Comparison of ENCODE assay signal across 18 cellular contexts in genomic region chr7:125648543-125648942, GRCh38.
DNase-seq lines count a peak whose midpoint lies in the region; ATAC-seq, FAIRE-seq and TF ChIP-seq lines count a peak whose summit lies in the region.
"Had no signal": no experiment of that assay in that cellular context is flagged by ENCODE, and none has a peak within 500 bp of the region (broad histone marks: within the 10 kb centered on the region; RNA-seq: fewer than 3 reads in every experiment).

No MANE protein-coding gene starts in this region.

- H3K36me3 ChIP-seq in body of pancreas (replicated peaks in 1 of 2; ENCODE audit: insufficient read depth in 1 of 2, low read depth in 2 of 2) (no peaks in the 10 kb centered on the region), pancreas (no peaks in the 10 kb centered on the region)
- H3K36me3 ChIP-seq: BE2C had no signal

- FAIRE-seq in pancreas (lab: Jason Lieb, UNC): no peak
- FAIRE-seq: A204.1, H1 had no signal

- DNase-seq in LNCaP clone FGC (ENCODE audit: low read depth): peak; percentile 77
- DNase-seq in body of pancreas: no peak
- no peak for DNase-seq in pancreas
- DNase-seq in GM03348 (ENCODE audit: low spot score): no peak
- DNase-seq in NCI-H1105 (lab: John Stamatoyannopoulos, UW): no peak
- no peak for DNase-seq in mucosa of gallbladder (ENCODE audit: low spot score)
- DNase-seq: ACHN; BE2C; C1 segment of cervical spinal cord; Caco-2; CD4-positive, alpha-beta T cell; DMS153; DMS79; GDM1; H9 had no signal

- 16 to 32% methylated on average over 1 of the region's 1 CpG for WGBS in body of pancreas, 2 donors
- WGBS in pancreas, 2 donors: 11 to 13% methylated on average over 1 of the region's 1 CpG

- ATAC-seq in body of pancreas (peak; percentile 24), pancreas (peak in 3 of 4 donors; percentile 48 to 88 (median 76))

- no peaks in the 10 kb centered on the region for H3K27me3 ChIP-seq in body of pancreas
- H3K27me3 ChIP-seq in pancreas: no peaks in the 10 kb centered on the region
- H3K27me3 ChIP-seq: BE2C had no signal

- TF ChIP-seq CTCF in C4-2B (conservative IDR thresholded peaks at IDR 0.05) (no peak), LNCaP clone FGC (IDR thresholded peaks at IDR 0.05; ENCODE audit: control insufficient read depth, extremely low read depth, insufficient read depth) (no peak), body of pancreas (IDR thresholded peaks at IDR 0.05) (no peak), pancreas (IDR thresholded peaks at IDR 0.05) (no peak)

- peak overlapping the region; percentile 70 for H3K27ac ChIP-seq in C4-2B
- no peak overlapping the region for H3K27ac ChIP-seq in body of pancreas
- no peak overlapping the region for H3K27ac ChIP-seq in pancreas

- no peaks in the 10 kb centered on the region for H3K9me3 ChIP-seq in body of pancreas
- H3K9me3 ChIP-seq in pancreas: no peaks in the 10 kb centered on the region
- H3K9me3 ChIP-seq: BE2C, Caco-2 had no signal

- H3K4me3 ChIP-seq in LNCaP clone FGC (ENCODE audit: low read depth, low read length) (no peak overlapping the region; the same call in 1 of the 2 replicates), body of pancreas (no peak overlapping the region), pancreas (no peak overlapping the region)

- intact Hi-C loops in body of pancreas (cut with DNase I): no loop called here
- intact Hi-C loops in pancreas (cut with DNase I): no loop called here

- peaks cover 12% of the 10 kb centered on the region for H3K4me1 ChIP-seq in body of pancreas
- H3K4me1 ChIP-seq in pancreas: peaks cover 0 to 13% (median 10%) of the 10 kb centered on the region in 3 donors
- H3K4me1 ChIP-seq: BE2C, Caco-2 had no signal

- TF ChIP-seq POLR2A in body of pancreas (IDR thresholded peaks at IDR 0.05): no peak
